In the genomic region with DNA sequence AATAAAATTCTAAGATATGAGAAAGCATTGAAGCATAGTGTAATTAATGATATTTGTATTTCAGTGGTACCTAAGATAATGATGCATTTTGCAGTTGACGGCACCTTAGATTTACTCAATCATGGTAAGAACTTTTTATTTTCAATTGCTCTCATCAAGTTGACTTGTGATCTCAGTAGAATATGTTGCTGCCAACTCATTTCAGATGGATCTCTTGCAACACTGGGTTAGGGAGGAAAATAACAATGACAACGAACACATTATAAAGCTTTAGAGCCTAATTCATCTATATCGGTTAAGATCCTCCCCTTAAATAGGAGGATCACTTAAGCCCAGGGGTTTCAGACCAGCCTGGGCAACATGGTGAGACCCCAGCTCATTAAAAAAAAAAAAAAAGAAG, we compare ENCODE assay signal across 8 cellular contexts. TPM values are rescaled to one million over a fixed set of nuclear protein-coding genes. Genes with fewer than 3 reads are reported as not detected.
DNase-seq lines count a peak whose midpoint lies in the region; FAIRE-seq and TF ChIP-seq lines count a peak whose summit lies in the region.

No MANE protein-coding gene starts in this region.

- no peak for TF ChIP-seq POLR2A in endothelial cell of umbilical vein (IDR thresholded peaks at IDR 0.05; ENCODE audit: low read depth, low read length)

- H3K4me1 ChIP-seq in PC-9 (replicated peaks; ENCODE audit: insufficient read depth) (peaks cover 46% of the 10 kb centered on the region), endothelial cell of umbilical vein (ENCODE audit: control insufficient read depth, extremely low read depth, insufficient read depth, low read length) (peaks cover 63% of the 10 kb centered on the region), osteoblast (ENCODE audit: insufficient read depth, low read length) (peaks cover 64% of the 10 kb centered on the region)

- peak overlapping the region; percentile 69 for H3K9ac ChIP-seq in endothelial cell of umbilical vein (replicated peaks; ENCODE audit: extremely low read depth, insufficient read depth, low read length)

- H3K4me3 ChIP-seq in PC-9 (no peak overlapping the region), endothelial cell of umbilical vein (replicated peaks in 1 of 3; ENCODE audit: insufficient read depth in 1 of 3, low read depth in 1 of 3, low read length in 3 of 3) (no peak overlapping the region), osteoblast (ENCODE audit: insufficient read depth, low read length) (no peak overlapping the region)

- no peaks in the 10 kb centered on the region for H4K20me1 ChIP-seq in PC-9 (ENCODE audit: insufficient read depth)
- H4K20me1 ChIP-seq in endothelial cell of umbilical vein (replicated peaks; ENCODE audit: control insufficient read depth, extremely low read depth, insufficient read depth, low read length) = no peaks in the 10 kb centered on the region
- no peaks in the 10 kb centered on the region for H4K20me1 ChIP-seq in osteoblast (ENCODE audit: insufficient read depth, low read length)

- peak overlapping the region; percentile 86 for H3K27ac ChIP-seq in PC-9
- peak overlapping the region; percentile 99 for H3K27ac ChIP-seq in endothelial cell of umbilical vein (ENCODE audit: insufficient read depth, low read depth, low read length)
- H3K27ac ChIP-seq in osteoblast (ENCODE audit: low read depth, low read length) = peak overlapping the region; percentile 98

- dilution Hi-C loops in endothelial cell of umbilical vein (cut with MboI; ENCODE audit: extremely low pct_ligation_motif_present, low sequenced_read_pairs) = no loop called here

- no peaks in the 10 kb centered on the region; the same call in 1 of the 2 replicates for H3K9me3 ChIP-seq in PC-9 (ENCODE audit: insufficient read depth, low read depth)
- H3K9me3 ChIP-seq in endothelial cell of umbilical vein (replicated peaks; ENCODE audit: control insufficient read depth, insufficient read depth, low read length) = no peaks in the 10 kb centered on the region
- H3K9me3 ChIP-seq in osteoblast (ENCODE audit: low read depth, low read length) = no peaks in the 10 kb centered on the region

- H3K4me2 ChIP-seq in PC-9 (peak overlapping the region; percentile 35; the same call in 1 of the 2 replicates), endothelial cell of umbilical vein (ENCODE audit: insufficient read depth, low read length) (peak overlapping the region; percentile 18), osteoblast (ENCODE audit: insufficient read depth, low read length) (peak overlapping the region; percentile 20)

- H2AFZ ChIP-seq in PC-9 = no peak overlapping the region
- no peak overlapping the region for H2AFZ ChIP-seq in endothelial cell of umbilical vein (ENCODE audit: low read depth, low read length)
- H2AFZ ChIP-seq in osteoblast (ENCODE audit: low read length) = no peak overlapping the region

- no peaks in the 10 kb centered on the region for H3K27me3 ChIP-seq in PC-9 (ENCODE audit: insufficient read depth, low read depth)
- H3K27me3 ChIP-seq in endothelial cell of umbilical vein (ENCODE audit: control insufficient read depth in 2 of 2, insufficient read depth in 2 of 2, low read length in 2 of 2) = no peaks in the 10 kb centered on the region
- no peaks in the 10 kb centered on the region for H3K27me3 ChIP-seq in osteoblast (ENCODE audit: insufficient read depth, low read length)

- no peaks in the 10 kb centered on the region for H3K79me2 ChIP-seq in PC-9 (ENCODE audit: low read depth)
- H3K79me2 ChIP-seq in endothelial cell of umbilical vein (ENCODE audit: control insufficient read depth, insufficient read depth, low read length) = no peaks in the 10 kb centered on the region
- no peaks in the 10 kb centered on the region for H3K79me2 ChIP-seq in osteoblast (ENCODE audit: insufficient read depth, low read length)

- H3K9me1 ChIP-seq in endothelial cell of umbilical vein (replicated peaks; ENCODE audit: control insufficient read depth, extremely low read depth, insufficient read depth, low read length) = no peaks in the 10 kb centered on the region

- POLR2A ChIA-PET in PC-9 (lab: Charles Lee; ENCODE audit: unreplicated experiment) = no interaction called here
- POLR2A ChIA-PET in endothelial cell of umbilical vein (lab: Charles Lee) = interaction anchor here (0.6 to 0.9 kb wide), 2 partner anchors 18 to 74 kb away, joined by 3 to 6 read pairs; a partner anchor contains a TSS
- POLR2A ChIA-PET in HEK293T (lab: Yijun Ruan, JAX) = interaction anchor here (1.8 kb wide), 1 partner anchor 18 kb away, joined by 10 read pairs; a partner anchor contains a TSS

- peaks cover 49% of the 10 kb centered on the region for H3F3A ChIP-seq in PC-9 (ENCODE audit: insufficient read depth, low read depth)

- no peaks in the 10 kb centered on the region for H3K9me2 ChIP-seq in PC-9 (ENCODE audit: insufficient read depth)

- H3K36me3 ChIP-seq in PC-9 (ENCODE audit: low read depth) (no peaks in the 10 kb centered on the region), endothelial cell of umbilical vein (ENCODE audit: control insufficient read depth in 2 of 2, extremely low read depth in 1 of 2, insufficient read depth in 2 of 2, low read length in 2 of 2) (no peaks in the 10 kb centered on the region), osteoblast (ENCODE audit: insufficient read depth, low read length) (no peaks in the 10 kb centered on the region)

- BruUV-seq in PC-9 (replicated peaks; lab: Mats Ljungman, UMichigan) (TSS peak; percentile 27), endothelial cell of umbilical vein (replicated peaks; lab: Mats Ljungman, UMichigan) (TSS peak; percentile 69)

- intact Hi-C loops in PC-9 (cut with micrococcal nuclease; ENCODE audit: unreplicated experiment) = no loop called here
- intact Hi-C loops in endothelial cell of umbilical vein (cut with micrococcal nuclease) = no loop called here

- DNase-seq in CD1c-positive myeloid dendritic cell (ENCODE audit: extremely low spot score) = peak; percentile 43
- no peak for DNase-seq in PC-9
- no peak for DNase-seq in endothelial cell of umbilical vein (ENCODE audit: low read depth, low spot score)
- no peak for DNase-seq in osteoblast (ENCODE audit: insufficient read length, low spot score, missing footprints)
- DNase-seq in DMS79 (lab: John Stamatoyannopoulos, UW) = no peak
- no peak for DNase-seq in HEK293T (ENCODE audit: extremely low spot score)
- DNase-seq in NCI-H2107 (lab: John Stamatoyannopoulos, UW) = no peak
- DNase-seq in mesenteric fat pad (ENCODE audit: low spot score) = no peak

- no peak for FAIRE-seq in endothelial cell of umbilical vein (lab: Jason Lieb, UNC)

- CTCF ChIA-PET in PC-9 (lab: Charles Lee) = interaction anchor here (0.6 kb wide), 1 partner anchor 17 kb away, joined by 5 read pairs; no protein-coding TSS in a partner anchor
- CTCF ChIA-PET in endothelial cell of umbilical vein (lab: Charles Lee) = interaction anchor here (1.1 to 1.3 kb wide), 2 partner anchors 30 to 31 kb away, joined by 3 to 6 read pairs; no protein-coding TSS in a partner anchor
- CTCF ChIA-PET in HEK293T (lab: Yijun Ruan, JAX) = interaction anchor here (0.7 to 1.1 kb wide), 2 partner anchors 87 to 323 kb away, joined by 3 read pairs; no protein-coding TSS in a partner anchor

- TF ChIP-seq CTCF in PC-9 (conservative IDR thresholded peaks at IDR 0.05) = no peak
- TF ChIP-seq CTCF in endothelial cell of umbilical vein (IDR thresholded peaks at IDR 0.05; ENCODE audit: extremely low read depth in 1 of 2, insufficient read depth in 1 of 2, low read depth in 1 of 2, low read length in 2 of 2) = no peak
- no peak for TF ChIP-seq CTCF in osteoblast (IDR thresholded peaks at IDR 0.05; ENCODE audit: extremely low read depth, low read depth, low read length)

TF ChIP-seq in endothelial cell of umbilical vein, 7 proteins besides CTCF, POLR2A, EP300 and RAD21:
- TF ChIP-seq POLR2AphosphoS5 (IDR thresholded peaks at IDR 0.05; ENCODE audit: insufficient read depth, low read depth, low read length) = no peak
- no peak for TF ChIP-seq FOS (IDR thresholded peaks at IDR 0.05; ENCODE audit: borderline replicate concordance, insufficient read depth, low read length)
TF ChIP-seq in endothelial cell of umbilical vein: peak in this region for 0.

TF ChIP-seq in HEK293T, 16 proteins besides CTCF, POLR2A, EP300 and RAD21 (continues in another document):
- TF ChIP-seq FOXM1 (IDR thresholded peaks at IDR 0.05; ENCODE audit: borderline replicate concordance) = no peak
- TF ChIP-seq, protein P1, sequence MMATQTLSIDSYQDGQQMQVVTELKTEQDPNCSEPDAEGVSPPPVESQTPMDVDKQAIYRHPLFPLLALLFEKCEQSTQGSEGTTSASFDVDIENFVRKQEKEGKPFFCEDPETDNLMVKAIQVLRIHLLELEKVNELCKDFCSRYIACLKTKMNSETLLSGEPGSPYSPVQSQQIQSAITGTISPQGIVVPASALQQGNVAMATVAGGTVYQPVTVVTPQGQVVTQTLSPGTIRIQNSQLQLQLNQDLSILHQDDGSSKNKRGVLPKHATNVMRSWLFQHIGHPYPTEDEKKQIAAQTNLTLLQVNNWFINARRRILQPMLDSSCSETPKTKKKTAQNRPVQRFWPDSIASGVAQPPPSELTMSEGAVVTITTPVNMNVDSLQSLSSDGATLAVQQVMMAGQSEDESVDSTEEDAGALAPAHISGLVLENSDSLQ (IDR thresholded peaks at IDR 0.05) = no peak
- no peak for TF ChIP-seq ELF4 (IDR thresholded peaks at IDR 0.05)
- no peak for TF ChIP-seq LEF1 (IDR thresholded peaks at IDR 0.05; ENCODE audit: borderline replicate concordance)

RNA-seq across cellular contexts. Expression of a gene that starts 18.1 kb away (rescaled TPM):
- total RNA-seq in PC-9 (2021) (10.4 and 14.6 TPM in 2 replicates), endothelial cell of umbilical vein (12.7 and 13.6 TPM in 2 replicates), osteoblast (6.9 and 7.7 TPM in 2 replicates), mesenteric fat pad (8.7 TPM)
- 11.1 and 13.1 TPM in 2 replicates for polyA plus RNA-seq in endothelial cell of umbilical vein
- polyA plus RNA-seq in endothelial cell of umbilical vein (2011; cell fraction: cytosol; rRNA removed) = 10.5 and 10.7 TPM in 2 replicates
- 18.3 and 20.1 TPM in 2 replicates for polyA plus RNA-seq in endothelial cell of umbilical vein (2011; cell fraction: nucleus; rRNA removed)
- 12.7 and 13.0 TPM in 2 replicates for polyA plus RNA-seq in endothelial cell of umbilical vein (2012)
- 11.9 and 13.1 TPM in 2 replicates for polyA minus RNA-seq in endothelial cell of umbilical vein
- 3.8 TPM for polyA minus RNA-seq in endothelial cell of umbilical vein (2011; cell fraction: cytosol; rRNA and poly(A)+ RNA removed)
- polyA minus RNA-seq in endothelial cell of umbilical vein (2011; cell fraction: nucleus; rRNA and poly(A)+ RNA removed) = 12.9 and 14.9 TPM in 2 replicates

RNA-seq across cellular contexts. Expression of a gene that starts 18.4 kb away (rescaled TPM):
- total RNA-seq in PC-9 (2021) (4.9 and 5.3 TPM in 2 replicates), endothelial cell of umbilical vein (6.5 and 6.8 TPM in 2 replicates), osteoblast (2.7 and 3.3 TPM in 2 replicates), mesenteric fat pad (0.51 TPM)
- 15.8 and 27.5 TPM in 2 replicates for polyA plus RNA-seq in endothelial cell of umbilical vein
- 9.8 and 12.2 TPM in 2 replicates for polyA plus RNA-seq in endothelial cell of umbilical vein (2011; cell fraction: cytosol; rRNA removed)
- 20.8 and 21.2 TPM in 2 replicates for polyA plus RNA-seq in endothelial cell of umbilical vein (2011; cell fraction: nucleus; rRNA removed)
- polyA plus RNA-seq in endothelial cell of umbilical vein (2012) = 15.0 and 16.8 TPM in 2 replicates
- polyA minus RNA-seq in endothelial cell of umbilical vein = 23.3 and 25.7 TPM in 2 replicates
- not detected for polyA minus RNA-seq in endothelial cell of umbilical vein (2011; cell fraction: cytosol; rRNA and poly(A)+ RNA removed)
- polyA minus RNA-seq in endothelial cell of umbilical vein (2011; cell fraction: nucleus; rRNA and poly(A)+ RNA removed) = 25.1 and 32.5 TPM in 2 replicates
